ENCODE assay signal across 1 cellular context in the genomic region with DNA sequence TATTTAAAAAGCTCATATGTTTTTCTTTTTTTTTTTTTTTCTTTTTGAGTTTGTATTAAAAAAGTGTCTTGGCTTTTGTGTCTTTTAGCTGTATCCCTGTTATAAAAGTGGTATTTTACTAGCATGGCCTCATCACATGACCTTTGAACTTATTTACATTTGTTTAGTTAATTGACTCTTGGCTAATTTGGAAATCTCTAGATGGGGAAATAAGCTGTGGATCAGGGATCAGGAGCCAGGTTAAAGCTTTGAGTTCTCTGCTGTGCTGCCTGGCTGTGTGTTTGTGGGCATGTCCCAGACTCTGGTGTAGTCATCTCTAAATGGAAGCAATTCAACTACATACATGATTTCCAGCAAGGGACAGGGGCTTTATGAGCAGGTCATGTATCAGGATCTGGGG.
TF ChIP-seq lines count a peak whose summit lies in the region.

No MANE protein-coding gene starts in this region.

TF ChIP-seq in SK-N-SH treated with all-trans-retinoic acid at 6 μM for 48 hours, 23 proteins besides CTCF, POLR2A, EP300 and RAD21 (continued from another document):
- TF ChIP-seq PATZ1 (CRISPR knock-in tag; IDR thresholded peaks at IDR 0.05; ENCODE audit: borderline replicate concordance) (no peak), ESRRG (CRISPR knock-in tag; IDR thresholded peaks at IDR 0.05) (no peak)
